ENCODE assay signal across 8 cellular contexts in the genomic region with DNA sequence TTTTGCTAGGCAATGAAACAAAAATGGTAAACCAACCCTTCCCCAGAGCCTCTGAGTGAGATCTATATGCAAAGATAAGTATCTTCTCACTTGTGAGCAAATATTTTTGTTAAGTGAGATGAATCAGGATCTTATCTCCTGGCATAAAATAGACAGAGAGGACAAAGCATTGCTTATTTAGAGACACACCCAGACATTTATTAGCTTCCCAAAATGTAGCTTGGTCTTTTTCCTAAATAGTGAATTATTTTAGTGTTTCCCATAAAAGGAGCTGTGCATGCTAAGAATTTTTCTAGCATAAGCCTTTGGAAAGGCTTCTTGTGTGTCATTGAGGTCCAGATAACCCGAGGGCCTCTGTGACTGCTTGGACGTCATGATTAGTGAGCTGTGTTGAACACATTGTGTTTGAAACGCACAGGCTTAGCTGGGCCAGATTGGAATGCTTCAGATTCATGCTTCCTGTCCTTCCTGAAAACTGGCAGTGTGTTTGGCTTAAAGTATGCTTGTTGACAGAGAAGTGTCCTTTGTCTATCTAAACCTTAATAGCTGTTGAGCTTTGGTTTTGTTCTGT.
DNase-seq lines count a peak whose midpoint lies in the region; ATAC-seq and TF ChIP-seq lines count a peak whose summit lies in the region.

No MANE protein-coding gene starts in this region.

- H3K9ac ChIP-seq in SK-N-MC (ENCODE audit: insufficient read length): peak overlapping the region; percentile 38

- DNase-seq in EH (ENCODE audit: low read depth): peak; percentile 99
- DNase-seq in SK-N-MC (ENCODE audit: low read depth, low spot score): no peak
- peak; percentile 93 to 95 for DNase-seq in foreskin fibroblast
- DNase-seq in pons (ENCODE audit: low spot score): peak; percentile 74
- DNase-seq in superior temporal gyrus (ENCODE audit: extremely low spot score): no peak

- ATAC-seq in GM21526 (IDR thresholded peaks at IDR 0.05; ENCODE audit: low FRiP score, unreplicated experiment) (no peak), HG03521 (IDR thresholded peaks at IDR 0.05; ENCODE audit: unreplicated experiment) (no peak), GM21423 (IDR thresholded peaks at IDR 0.05; ENCODE audit: unreplicated experiment) (no peak)

- TF ChIP-seq CTCF in foreskin fibroblast (IDR thresholded peaks at IDR 0.05; ENCODE audit: low read depth, low read length): no peak

- H3K36me3 ChIP-seq in SK-N-MC (ENCODE audit: insufficient read depth, low read length): peaks cover 54% of the 10 kb centered on the region

- no peaks in the 10 kb centered on the region for H3K9me3 ChIP-seq in SK-N-MC (ENCODE audit: low read depth, low read length)

- peak overlapping the region; percentile 44 for H3K27ac ChIP-seq in SK-N-MC

- H3K4me3 ChIP-seq in SK-N-MC: no peak overlapping the region
- H3K4me3 ChIP-seq in foreskin fibroblast (ENCODE audit: low read depth in 1 of 2, low read length in 2 of 2): no peak overlapping the region

Comparison
In these comparisons a context has a peak if more than half of its experiments do, and no peak if none do; other contexts are left out.
1. DNase-seq: peak in EH (single experiment), foreskin fibroblast (2 of 2) and pons (single experiment); none in SK-N-MC (single experiment) and superior temporal gyrus (single experiment).